In genomic region chr2:237674731-237675276, GRCh38 we compare ENCODE assay signal across 8 cellular contexts. TPM values are rescaled to one million over a fixed set of nuclear protein-coding genes. Genes with fewer than 3 reads are reported as not detected.
DNase-seq lines count a peak whose midpoint lies in the region; ATAC-seq and TF ChIP-seq lines count a peak whose summit lies in the region.

No MANE protein-coding gene starts in this region.

- H3K36me3 Mint-ChIP-seq in naive B cell: no peaks in the 10 kb centered on the region

- DNase-seq in NCI-H345 (lab: John Stamatoyannopoulos, UW) (peak; percentile 48), NCI-H345 treated with DMSO at 0.1 percent for 48 hours (lab: John Stamatoyannopoulos, UW; ENCODE audit: unreplicated experiment) (no peak), erythroblast (lab: John Stamatoyannopoulos, UW) (peak; percentile 37 to 51), naive B cell (peak; percentile 98)
- DNase-seq in NK-92 treated with Interleukin-12 subunit alpha and Interleukin-12 subunit beta, amount 100 ng/mL, for 24 hours (lab: John Stamatoyannopoulos, UW): peak; percentile 75
- DNase-seq in activated CD8-positive, alpha-beta memory T cell treated with anti-CD3 and anti-CD28 coated beads, Interleukin-2, amount 50 U/mL, for 1 hour (ENCODE audit: extremely low read depth): peak; percentile 75
- DNase-seq in stimulated activated naive CD4-positive, alpha-beta T cell treated with Interleukin-2 at 50 U/mL for 16 hours (lab: John Stamatoyannopoulos, UW): peak; percentile 75

- ATAC-seq in HG03095 (IDR thresholded peaks at IDR 0.05; ENCODE audit: unreplicated experiment) (peak; percentile 79), naive B cell (ENCODE audit: low read depth in 2 of 2) (peak; percentile 64 to 66)

- H3K27me3 Mint-ChIP-seq in naive B cell: no peaks in the 10 kb centered on the region

- H3K4me1 Mint-ChIP-seq in naive B cell: peaks cover 58 to 92% (median 78%) of the 10 kb centered on the region in 3 donors

- TF ChIP-seq POLR2A in erythroblast (IDR thresholded peaks at IDR 0.05; ENCODE audit: low read length): peak; percentile 39

- peak overlapping the region; percentile 100 for H3K27ac Mint-ChIP-seq in naive B cell

- H3K9me3 Mint-ChIP-seq in naive B cell: no peaks in the 10 kb centered on the region

- peak overlapping the region; percentile 75 to 98 (median 86) for H3K4me3 Mint-ChIP-seq in naive B cell

RNA-seq across cellular contexts. Expression of gene LRRFIP1, which starts 47.4 kb away (rescaled TPM):
- polyA plus RNA-seq in naive B cell (ENCODE audit: low read depth in 6 of 6): 10 to 100 TPM; 45.8 to 88.7 (median 68.2) TPM
